8 cellular contexts compared by ENCODE assay signal in genomic region chr12:10153271-10154144, GRCh38.
DNase-seq lines count a peak whose midpoint lies in the region; ATAC-seq lines count a peak whose summit lies in the region.

No MANE protein-coding gene starts in this region.

- H3K4me3 ChIP-seq in effector memory CD4-positive, alpha-beta T cell (ENCODE audit: insufficient read depth, low read depth, low read length, poor library complexity, severe bottlenecking) = peak overlapping the region; percentile 80

- peak; percentile 44 for DNase-seq in DMS79 treated with DMSO at 0.1 percent for 48 hours (lab: John Stamatoyannopoulos, UW)
- peak; percentile 67 for DNase-seq in NCI-H526 treated with DMSO at 0.1 percent for 48 hours (lab: John Stamatoyannopoulos, UW)
- peak; percentile 10 to 28 for DNase-seq in activated CD8-positive, alpha-beta memory T cell treated with anti-CD3 and anti-CD28 coated beads for 1 hour (ENCODE audit: extremely low read depth in 1 of 2, low read depth in 1 of 2)
- DNase-seq in effector memory CD4-positive, alpha-beta T cell = peak; percentile 8 to 30 (median 26)
- peak; percentile 89 for DNase-seq in medulla oblongata (ENCODE audit: extremely low spot score)
- peak in 2 of 3 donors; percentile 19 to 34 for DNase-seq in stimulated activated CD4-positive, alpha-beta T cell treated with anti-CD3 and anti-CD28 coated beads, TNF-alpha, amount 100 ng/mL, for 1 hour (ENCODE audit: low read depth in 3 of 3, low spot score in 1 of 3)

- peaks cover 6% of the 10 kb centered on the region for H3K27me3 ChIP-seq in effector memory CD4-positive, alpha-beta T cell (replicated peaks; ENCODE audit: control insufficient read depth, insufficient read depth, low read length, poor library complexity, severe bottlenecking)

- peak; percentile 61 for ATAC-seq in HG02763 (IDR thresholded peaks at IDR 0.05; ENCODE audit: unreplicated experiment)
- ATAC-seq in HG03469 (IDR thresholded peaks at IDR 0.05; ENCODE audit: unreplicated experiment) = no peak

- H3K9me3 ChIP-seq in effector memory CD4-positive, alpha-beta T cell (ENCODE audit: control insufficient read depth, low read length) = no peaks in the 10 kb centered on the region

- H3K27ac ChIP-seq in effector memory CD4-positive, alpha-beta T cell (ENCODE audit: insufficient read depth, low read length, poor library complexity, severe bottlenecking) = peak overlapping the region; percentile 29

- H3K4me1 ChIP-seq in effector memory CD4-positive, alpha-beta T cell (ENCODE audit: control insufficient read depth, insufficient read depth, low read length, poor library complexity, severe bottlenecking) = peaks cover 9% of the 10 kb centered on the region

- H3K36me3 ChIP-seq in effector memory CD4-positive, alpha-beta T cell (ENCODE audit: control insufficient read depth, insufficient read depth, low read length) = no peaks in the 10 kb centered on the region

Comparison
In these comparisons a context has a peak if more than half of its experiments do, and no peak if none do; other contexts are left out.
1. DNase-seq: peak in every context shown above with its lines; median percentile 89 in medulla oblongata; 67 in NCI-H526 treated with DMSO at 0.1 percent for 48 hours; 44 in DMS79 treated with DMSO at 0.1 percent for 48 hours; 26 in stimulated activated CD4-positive, alpha-beta T cell treated with anti-CD3 and anti-CD28 coated beads, TNF-alpha, amount 100 ng/mL, for 1 hour; 26 in effector memory CD4-positive, alpha-beta T cell; 19 in activated CD8-positive, alpha-beta memory T cell treated with anti-CD3 and anti-CD28 coated beads for 1 hour.